ENCODE assay signal across 32 cellular contexts in genomic region chr2:68245672-68246071, GRCh38.
"Had no signal": no experiment of that assay in that cellular context is flagged by ENCODE, and none has a peak within 500 bp of the region (broad histone marks: within the 10 kb centered on the region; RNA-seq: fewer than 3 reads in every experiment).

No MANE protein-coding gene starts in this region.

- DNase-seq: activated B cell treated with CpG ODN at 0.5 μM for 24 hours; activated CD4-positive, alpha-beta memory T cell treated with anti-CD3 and anti-CD28 coated beads, Interleukin-2, amount 10 ng/mL, durations not matched to agents 7 days and 5 days; activated CD4-positive, alpha-beta T cell treated with anti-CD3 and anti-CD28 coated beads for 4 hours; activated CD4-positive, CD25-positive, alpha-beta regulatory T cell treated with anti-CD3 and anti-CD28 coated beads, Interleukin-2, amount 50 U/mL, for 72 hours; activated CD8-positive, alpha-beta memory T cell treated with anti-CD3 and anti-CD28 coated beads for 24 hours; activated CD8-positive, alpha-beta memory T cell treated with anti-CD3 and anti-CD28 coated beads, Interleukin-2, amount 10 ng/mL, durations not matched to agents 7 days and 5 days; activated CD8-positive, alpha-beta memory T cell treated with anti-CD3 and anti-CD28 coated beads, Interleukin-2, amount 50 U/mL, for 48 hours; activated effector memory CD4-positive, alpha-beta T cell treated with anti-CD3 and anti-CD28 coated beads, Interleukin-2, amount 50 U/mL, for 16 hours; activated naive CD4-positive, alpha-beta T cell; activated naive CD4-positive, alpha-beta T cell treated with anti-CD3 and anti-CD28 coated beads, Interleukin-2, amount 50 U/mL, for 16 hours; activated naive CD8-positive, alpha-beta T cell treated with anti-CD3 and anti-CD28 coated beads for 36 hours; activated T-cell treated with anti-CD3 and anti-CD28 coated beads, Interleukin-2, amount 50 U/mL, for 48 hours; amniotic stem cell; aorta; brain microvascular endothelial cell; central memory CD4-positive, alpha-beta T cell; NCI-H1048; NCI-H1105 treated with DMSO at 0.1 percent for 48 hours; NCI-H1436 treated with DMSO at 0.1 percent for 48 hours; NCI-H1694 treated with DMSO at 0.1 percent for 48 hours; NCI-H2029; NCI-H345; NCI-H524 treated with DMSO at 0.1 percent for 48 hours; Peyer's patch; RPMI8226; SHP77 treated with DMSO at 0.1 percent for 48 hours; SK-N-SH; T-cell; T-helper 9 cell had no signal

- H3K27me3 Mint-ChIP-seq: activated B cell treated with CpG ODN at 0.5 μM for 24 hours; activated CD4-positive, alpha-beta memory T cell treated with anti-CD3 and anti-CD28 coated beads, Interleukin-2, amount 10 ng/mL, durations not matched to agents 7 days and 5 days; activated CD8-positive, alpha-beta memory T cell treated with anti-CD3 and anti-CD28 coated beads, Interleukin-2, amount 10 ng/mL, durations not matched to agents 7 days and 5 days; activated naive CD8-positive, alpha-beta T cell treated with anti-CD3 and anti-CD28 coated beads for 36 hours; T-cell had no signal

- H3K9me2 ChIP-seq: SK-N-SH had no signal

- H3K36me3 Mint-ChIP-seq: T-cell had no signal

- H3K27me3 ChIP-seq: brain microvascular endothelial cell, Peyer's patch, SJSA1 had no signal

- H3K36me3 ChIP-seq: brain microvascular endothelial cell, Peyer's patch had no signal

- H3K9me3 ChIP-seq: Peyer's patch, SJSA1, SK-N-SH had no signal

- H3K9ac ChIP-seq: KMS-11, SK-N-SH had no signal

- H3K9me3 Mint-ChIP-seq: activated B cell treated with CpG ODN at 0.5 μM for 24 hours; activated CD4-positive, alpha-beta memory T cell treated with anti-CD3 and anti-CD28 coated beads, Interleukin-2, amount 10 ng/mL, durations not matched to agents 7 days and 5 days; activated naive CD8-positive, alpha-beta T cell treated with anti-CD3 and anti-CD28 coated beads for 36 hours; T-cell had no signal

- H3K27ac ChIP-seq: brain microvascular endothelial cell, KMS-11, Peyer's patch, SJSA1, VCaP had no signal

- H3K27ac Mint-ChIP-seq: activated B cell treated with CpG ODN at 0.5 μM for 24 hours; activated CD4-positive, alpha-beta memory T cell treated with anti-CD3 and anti-CD28 coated beads, Interleukin-2, amount 10 ng/mL, durations not matched to agents 7 days and 5 days; activated CD8-positive, alpha-beta memory T cell treated with anti-CD3 and anti-CD28 coated beads, Interleukin-2, amount 10 ng/mL, durations not matched to agents 7 days and 5 days; activated naive CD8-positive, alpha-beta T cell treated with anti-CD3 and anti-CD28 coated beads for 36 hours; T-cell had no signal

- H3K4me3 Mint-ChIP-seq: activated B cell treated with CpG ODN at 0.5 μM for 24 hours; activated CD4-positive, alpha-beta memory T cell treated with anti-CD3 and anti-CD28 coated beads, Interleukin-2, amount 10 ng/mL, durations not matched to agents 7 days and 5 days; activated CD8-positive, alpha-beta memory T cell treated with anti-CD3 and anti-CD28 coated beads, Interleukin-2, amount 10 ng/mL, durations not matched to agents 7 days and 5 days; activated naive CD8-positive, alpha-beta T cell treated with anti-CD3 and anti-CD28 coated beads for 36 hours; T-cell had no signal

- ATAC-seq: activated CD8-positive, alpha-beta memory T cell treated with anti-CD3 and anti-CD28 coated beads, Interleukin-2, amount 10 ng/mL, durations not matched to agents 7 days and 5 days had no signal

- H3K4me3 ChIP-seq: Peyer's patch, SJSA1 had no signal
